37 cellular contexts compared by ENCODE assay signal in genomic region chr5:75190227-75190626, GRCh38. TPM values are rescaled to one million over a fixed set of nuclear protein-coding genes. Genes with fewer than 3 reads are reported as not detected.
"Had no signal": no experiment of that assay in that cellular context is flagged by ENCODE, and none has a peak within 500 bp of the region (broad histone marks: within the 10 kb centered on the region; RNA-seq: fewer than 3 reads in every experiment).

No MANE protein-coding gene starts in this region.

- DNase-seq: Karpas-422, Kasumi-1, MG63, MM.1S, MV-4-11, NCI-H1048, NCI-H1092, NCI-H1092 treated with DMSO at 0.1 percent for 48 hours, NCI-H1105, NCI-H1105 treated with DMSO at 0.1 percent for 48 hours, NCI-H1417, NCI-H1417 treated with DMSO at 0.1 percent for 48 hours, NCI-H1436, NCI-H1436 treated with DMSO at 0.1 percent for 48 hours, NCI-H146, NCI-H1694, NCI-H1694 treated with DMSO at 0.1 percent for 48 hours, NCI-H187, NCI-H187 treated with DMSO at 0.1 percent for 48 hours, NCI-H1930, NCI-H2029, NCI-H2029 treated with DMSO at 0.1 percent for 48 hours, NCI-H2081, NCI-H2081 treated with DMSO at 0.1 percent for 48 hours, NCI-H2107, NCI-H2171, NCI-H2171 treated with DMSO at 0.1 percent for 48 hours, NCI-H2227 treated with DMSO at 0.1 percent for 48 hours, NCI-H226, NCI-H345, NCI-H446, NCI-H446 treated with DMSO at 0.1 percent for 48 hours, NCI-H510A, NCI-H510A treated with DMSO at 0.1 percent for 48 hours, NCI-H524 had no signal

- H3K9me3 ChIP-seq: MG63 had no signal

- H3K4me3 ChIP-seq: MG63 had no signal

- H3K36me3 ChIP-seq: MG63 had no signal

RNA-seq across cellular contexts. Expression of gene ANKRD31, which starts 46.5 kb away (rescaled TPM):
- total RNA-seq: LHCN-M2, M059J had no signal
